In the genomic region with DNA sequence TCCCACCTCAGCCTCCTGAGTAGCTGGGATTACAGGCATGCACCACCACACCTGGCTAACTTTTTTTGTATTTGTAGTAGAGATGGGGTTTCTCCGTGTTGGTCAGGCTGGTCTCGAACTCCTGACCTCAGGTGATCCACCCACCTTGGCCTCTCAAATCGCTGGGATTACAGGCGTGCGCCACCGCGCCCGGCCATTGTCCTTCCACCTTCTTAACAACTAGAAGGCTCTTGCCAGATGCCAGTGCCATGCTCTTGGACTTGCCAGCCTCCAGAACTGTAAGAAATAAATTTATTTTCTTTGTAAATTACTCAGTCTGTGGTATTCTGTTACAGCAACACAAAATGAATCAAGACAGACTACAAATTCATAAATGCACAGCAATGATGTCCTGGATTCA, we compare ENCODE assay signal across 17 cellular contexts. TPM values are rescaled to one million over a fixed set of nuclear protein-coding genes. Genes with fewer than 3 reads are reported as not detected.
"Had no signal": no experiment of that assay in that cellular context is flagged by ENCODE, and none has a peak within 500 bp of the region (broad histone marks: within the 10 kb centered on the region; RNA-seq: fewer than 3 reads in every experiment).

No MANE protein-coding gene starts in this region.

RNA-seq across cellular contexts. Expression of gene PRDM13, which starts 11.9 kb away (rescaled TPM):
- total RNA-seq: activated naive CD4-positive, alpha-beta T cell treated with anti-CD3 and anti-CD28 coated beads for 36 hours; activated naive CD4-positive, alpha-beta T cell treated with anti-CD3 and anti-CD28 coated beads, Interleukin-2, amount 50 U/mL, for 72 hours; activated naive CD8-positive, alpha-beta T cell treated with anti-CD3 and anti-CD28 coated beads, Interleukin-2, amount 10 ng/mL, durations not matched to agents 7 days and 5 days; activated T-cell treated with anti-CD3 and anti-CD28 coated beads, Interleukin-2, amount 50 U/mL, for 72 hours; activated T-helper 1 cell treated with anti-CD3 and anti-CD28 coated beads, Interleukin-12 subunit alpha, Interleukin-12 subunit beta, Interleukin-2, Interleukin-4 antibody, amounts not matched to agents 30 ng/mL and 10 ng/mL and 1 ng/mL, durations not matched to agents 14 hours and 24 hours and 36 hours; activated T-helper 17 cell treated with anti-CD3 and anti-CD28 coated beads, Interleukin-2, amount 50 U/mL, for 72 hours; activated T-helper 2 cell treated with anti-CD3 and anti-CD28 coated beads, Interferon-gamma antibody, Interleukin-2, Interleukin-4, amounts not matched to agents 10 μg/mL and 5 μg/mL and 100 μg/mL, durations not matched to agents 14 hours and 24 hours and 36 hours; adrenal gland; aorta; ascending aorta; astrocyte; body of pancreas; breast epithelium; bronchial epithelial cell; cardiac muscle cell; cardiac septum; chondrocyte had no signal
- polyA plus RNA-seq: adrenal gland, aorta, cardiac muscle cell had no signal
